Comparison of ENCODE assay signal across 8 cellular contexts in the genomic region with DNA sequence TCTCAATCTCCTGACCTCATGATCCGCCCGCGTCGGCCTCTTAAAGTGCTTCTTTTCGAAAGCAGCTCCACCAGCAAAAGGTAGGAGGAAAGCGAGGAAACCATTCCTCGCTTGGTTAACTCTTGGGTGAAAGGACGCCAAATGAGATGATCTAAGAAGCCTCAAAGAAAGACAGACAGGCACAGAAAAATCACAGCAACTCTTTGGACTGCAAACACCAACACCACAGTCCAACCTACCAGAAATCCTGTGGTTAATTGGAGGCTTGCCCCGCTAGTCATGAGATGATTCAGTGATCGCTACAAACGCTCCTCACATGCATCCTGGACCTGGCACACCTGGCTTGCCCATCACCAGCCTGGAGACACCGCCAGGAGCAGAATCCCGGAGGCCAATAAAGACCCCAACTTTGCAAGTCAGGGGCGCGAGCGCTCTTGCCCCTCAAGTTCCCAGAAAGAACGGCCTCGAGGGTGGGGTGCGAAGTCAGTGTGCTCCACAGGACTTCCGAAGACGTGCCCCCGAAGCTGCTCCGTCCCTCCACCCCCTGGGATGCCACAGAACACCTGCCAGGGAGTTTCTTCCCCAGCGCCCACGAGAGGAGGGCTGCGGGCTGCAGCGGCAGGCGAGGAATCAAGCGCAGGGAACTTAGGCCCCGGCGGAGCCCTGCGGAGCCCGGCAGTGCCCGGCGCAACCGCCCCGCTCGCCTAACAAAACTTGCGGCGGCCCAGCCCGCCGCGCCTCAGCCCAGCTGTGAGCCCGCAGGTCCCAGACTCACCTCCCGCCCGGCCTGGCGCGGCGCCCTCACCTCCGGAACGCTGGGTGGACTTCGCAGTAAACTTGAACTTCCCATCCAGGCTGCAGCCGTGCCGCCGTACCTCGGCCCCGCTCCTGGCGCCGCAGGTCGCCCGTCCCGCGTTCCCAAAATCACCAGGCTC. TPM values are rescaled to one million over a fixed set of nuclear protein-coding genes. Genes with fewer than 3 reads are reported as not detected.
DNase-seq lines count a peak whose midpoint lies in the region; ATAC-seq and TF ChIP-seq lines count a peak whose summit lies in the region.
"Not testable (repeated sequence)": the region's sequence is repeated elsewhere in the genome, so short reads cannot be mapped to it uniquely, and the experiment has no call there.

No MANE protein-coding gene starts in this region.

- peak; percentile 14 for ATAC-seq in CD8-positive, alpha-beta T cell
- peak; percentile 23 for ATAC-seq in GM19463 (IDR thresholded peaks at IDR 0.05; ENCODE audit: unreplicated experiment)
- peak; percentile 14 for ATAC-seq in HG03135 (IDR thresholded peaks at IDR 0.05; ENCODE audit: unreplicated experiment)

- H3K4me1 ChIP-seq in CD8-positive, alpha-beta T cell (ENCODE audit: insufficient read depth, low read length); liver (ENCODE audit: control insufficient read depth in 4 of 4, insufficient read depth in 4 of 4, low read length in 3 of 4); smooth muscle cell (ENCODE audit: low read depth): not testable (repeated sequence)

- WGBS in liver: 5% methylated on average over 53 of the region's 63 CpGs
- 3% methylated on average over 45 of the region's 63 CpGs for WGBS in smooth muscle cell (ENCODE audit: low lambda C conversion rate)

- intact Hi-C loops in CD8-positive, alpha-beta T cell (cut with DNase I, micrococcal nuclease): not testable (repeated sequence)

- H3F3A ChIP-seq in smooth muscle cell (ENCODE audit: low read depth): not testable (repeated sequence)

- not testable (repeated sequence) for H3K79me2 ChIP-seq in smooth muscle cell (ENCODE audit: low read depth)

- CTCF ChIA-PET in CD8-positive, alpha-beta T cell (lab: Charles Lee): not testable (repeated sequence)

- not testable (repeated sequence) for H3K27me3 ChIP-seq in CD8-positive, alpha-beta T cell (ENCODE audit: insufficient read depth, low read length); liver (ENCODE audit: control insufficient read depth in 4 of 4, insufficient read depth in 4 of 4, low read length in 3 of 4); smooth muscle cell (ENCODE audit: low read depth)

- peak overlapping the region; percentile 91 for H2AFZ ChIP-seq in smooth muscle cell (ENCODE audit: low read depth)

- H3K36me3 ChIP-seq in CD8-positive, alpha-beta T cell (ENCODE audit: insufficient read depth, low read length); liver (ENCODE audit: control insufficient read depth in 4 of 4, insufficient read depth in 3 of 4, low read depth in 1 of 4, low read length in 3 of 4); smooth muscle cell (ENCODE audit: low read depth): not testable (repeated sequence)

- not testable (repeated sequence) for TF ChIP-seq RAD21 in liver (IDR thresholded peaks at IDR 0.05)

- not testable (repeated sequence) for H3K9me3 Mint-ChIP-seq in CD8-positive, alpha-beta T cell; endothelial cell (ENCODE audit: unreplicated experiment)

- not testable (repeated sequence) for TF ChIP-seq CTCF in CD8-positive, alpha-beta T cell (IDR thresholded peaks at IDR 0.05); endothelial cell (IDR thresholded peaks at IDR 0.05; ENCODE audit: unreplicated experiment); liver (IDR thresholded peaks at IDR 0.05; ENCODE audit: low read depth, low read length, missing input control); smooth muscle cell (IDR thresholded peaks at IDR 0.05; ENCODE audit: borderline replicate concordance, insufficient read depth, poor library complexity, severe bottlenecking)

- POLR2A ChIA-PET in CD8-positive, alpha-beta T cell (lab: Charles Lee): not testable (repeated sequence)

- peak overlapping the region; percentile 97 for H3K4me3 Mint-ChIP-seq in CD8-positive, alpha-beta T cell
- peak overlapping the region; percentile 97 for H3K4me3 Mint-ChIP-seq in endothelial cell (ENCODE audit: unreplicated experiment)

- H3K9ac ChIP-seq in liver (ENCODE audit: low read depth in 1 of 2, low read length in 2 of 2): peak overlapping the region; percentile 13 to 65
- H3K9ac ChIP-seq in smooth muscle cell (ENCODE audit: low read depth): peak overlapping the region; percentile 65

- H3K4me2 ChIP-seq in smooth muscle cell: peak overlapping the region; percentile 87

- H3K4me1 Mint-ChIP-seq in CD8-positive, alpha-beta T cell (ENCODE audit: low read depth): peaks cover 14% of the 10 kb centered on the region
- not testable (repeated sequence) for H3K4me1 Mint-ChIP-seq in endothelial cell (ENCODE audit: unreplicated experiment)

- H3K36me3 Mint-ChIP-seq in CD8-positive, alpha-beta T cell; endothelial cell (ENCODE audit: low read depth, unreplicated experiment): not testable (repeated sequence)

- H3K27ac ChIP-seq in CD8-positive, alpha-beta T cell (ENCODE audit: low read depth, low read length): peak overlapping the region; percentile 60
- peak overlapping the region; percentile 76 to 91 for H3K27ac ChIP-seq in liver (ENCODE audit: low read depth in 1 of 2, low read length in 2 of 2)
- H3K27ac ChIP-seq in smooth muscle cell (ENCODE audit: low read depth): peak overlapping the region; percentile 75

- H3K27me3 Mint-ChIP-seq in CD8-positive, alpha-beta T cell (ENCODE audit: low read depth); endothelial cell (ENCODE audit: unreplicated experiment): not testable (repeated sequence)

- peak overlapping the region; percentile 81 for H3K4me3 ChIP-seq in CD8-positive, alpha-beta T cell (ENCODE audit: low read depth, low read length)
- peak overlapping the region; percentile 63 to 66 (median 65) for H3K4me3 ChIP-seq in liver (ENCODE audit: low read depth in 1 of 3, low read length in 3 of 3)
- peak overlapping the region; percentile 79 for H3K4me3 ChIP-seq in smooth muscle cell

- not testable (repeated sequence) for H3K9me3 ChIP-seq in CD8-positive, alpha-beta T cell (ENCODE audit: low read length); liver (ENCODE audit: control insufficient read depth in 4 of 4, low read length in 3 of 4); smooth muscle cell (replicated peaks; ENCODE audit: low read depth)

- DNase-seq in CD8-positive, alpha-beta T cell: peak in 5 of 7 experiments; percentile 4 to 60 (median 29)
- DNase-seq in NCI-H69 (lab: John Stamatoyannopoulos, UW): peak; percentile 50
- peak; percentile 9 for DNase-seq in activated T-cell treated with anti-CD3 and anti-CD28 coated beads for 1 hour (ENCODE audit: low read depth)
- not testable (repeated sequence) for DNase-seq in endothelial cell (ENCODE audit: low spot score); smooth muscle cell (lab: John Stamatoyannopoulos, UW; ENCODE audit: unreplicated experiment)

- peak overlapping the region; percentile 94 for H3K27ac Mint-ChIP-seq in CD8-positive, alpha-beta T cell
- not testable (repeated sequence) for H3K27ac Mint-ChIP-seq in endothelial cell (ENCODE audit: unreplicated experiment)

- H4K20me1 ChIP-seq in smooth muscle cell (ENCODE audit: low read depth): not testable (repeated sequence)

TF ChIP-seq in liver, 16 proteins besides CTCF, POLR2A, EP300 and RAD21:
- peak; percentile 48 to 58 for TF ChIP-seq HNF4A (conservative IDR thresholded peaks at IDR 0.05)

RNA-seq across cellular contexts. Expression of gene NBPF11, which starts 0.9 kb away (rescaled TPM):
- 10 to 100 TPM; 11.7 to 13.1 TPM for total RNA-seq in CD8-positive, alpha-beta T cell
- total RNA-seq in endothelial cell (ENCODE audit: unreplicated experiment) (26.9 TPM), liver (10 to 100 TPM in 1 of 2 donors, 1 to 10 TPM in 1; 4.0 to 12.3 TPM), smooth muscle cell (6.7 and 7.8 TPM in 2 replicates)
- polyA plus RNA-seq in liver (1 to 10 TPM; 2.4 to 7.4 TPM), smooth muscle cell (5.3 and 6.2 TPM in 2 replicates)
